In the genomic region with DNA sequence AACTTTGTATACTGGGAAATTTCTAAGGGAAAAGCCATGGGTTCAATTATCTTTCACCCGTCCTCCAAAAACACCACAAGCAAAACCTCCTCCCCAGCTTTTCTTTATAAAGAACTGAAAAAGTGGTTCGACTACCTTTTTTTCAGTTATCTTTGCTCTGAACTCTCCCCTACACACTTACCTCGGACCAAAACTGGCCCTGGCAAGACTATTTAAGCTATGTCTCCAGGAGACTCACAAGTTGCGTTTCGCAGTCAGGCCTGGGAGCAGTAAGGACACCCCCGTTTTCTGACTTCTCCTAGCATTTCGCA, we compare ENCODE assay signal across 8 cellular contexts. TPM values are rescaled to one million over a fixed set of nuclear protein-coding genes. Genes with fewer than 3 reads are reported as not detected.
DNase-seq lines count a peak whose midpoint lies in the region; ATAC-seq and TF ChIP-seq lines count a peak whose summit lies in the region.

No MANE protein-coding gene starts in this region.

- no peaks in the 10 kb centered on the region for H3K9me2 ChIP-seq in Loucy (replicated peaks; ENCODE audit: low read depth, low read length)

- ATAC-seq in GM19023 (IDR thresholded peaks at IDR 0.05; ENCODE audit: unreplicated experiment) (peak; percentile 4), GM18520 (IDR thresholded peaks at IDR 0.05; ENCODE audit: unreplicated experiment) (no peak), GM21390 (IDR thresholded peaks at IDR 0.05; ENCODE audit: unreplicated experiment) (no peak), HG02885 (IDR thresholded peaks at IDR 0.05; ENCODE audit: poor library complexity, unreplicated experiment) (no peak), GM21381 (IDR thresholded peaks at IDR 0.05; ENCODE audit: unreplicated experiment) (no peak)

- peaks cover 48% of the 10 kb centered on the region for H4K20me1 ChIP-seq in Loucy (ENCODE audit: insufficient read depth, low read length, poor library complexity, severe bottlenecking)

- no peaks in the 10 kb centered on the region for H3K27me3 ChIP-seq in Loucy (ENCODE audit: insufficient read depth, low read length, poor library complexity, severe bottlenecking)
- no peaks in the 10 kb centered on the region for H3K27me3 ChIP-seq in effector memory CD4-positive, alpha-beta T cell (replicated peaks; ENCODE audit: control insufficient read depth, insufficient read depth, low read length, poor library complexity, severe bottlenecking)
- H3K27me3 ChIP-seq in neuronal stem cell (ENCODE audit: control insufficient read depth in 3 of 3, insufficient read depth in 3 of 3, low read depth in 1 of 3, low read length in 3 of 3), result no peaks in the 10 kb centered on the region

- peak overlapping the region; percentile 52; the same call in 1 of the 2 replicates for H2AFZ ChIP-seq in Loucy (ENCODE audit: low read length)
- peak overlapping the region; percentile 78 for H2AFZ ChIP-seq in neuronal stem cell (ENCODE audit: low read length)

- H3K4me3 ChIP-seq in Loucy (ENCODE audit: low read length, poor library complexity, severe bottlenecking), result peak overlapping the region; percentile 85
- H3K4me3 ChIP-seq in effector memory CD4-positive, alpha-beta T cell (ENCODE audit: insufficient read depth, low read depth, low read length, poor library complexity, severe bottlenecking), result peak overlapping the region; percentile 82
- peak overlapping the region; percentile 70 to 93 for H3K4me3 ChIP-seq in neuronal stem cell (ENCODE audit: low read length in 2 of 2)

- peaks cover 60% of the 10 kb centered on the region for H3K79me2 ChIP-seq in Loucy (ENCODE audit: insufficient read depth, low read length)

- H4K91ac ChIP-seq in neuronal stem cell (ENCODE audit: low read depth, low read length, poor library complexity), result no peak overlapping the region

- H3K14ac ChIP-seq in neuronal stem cell (ENCODE audit: low read length), result peak overlapping the region; percentile 75

- H3F3A ChIP-seq in Loucy (ENCODE audit: low read depth), result no peaks in the 10 kb centered on the region

- no peak overlapping the region for H3K4ac ChIP-seq in neuronal stem cell (ENCODE audit: low read length)

- H2BK12ac ChIP-seq in neuronal stem cell (ENCODE audit: low read length), result no peak overlapping the region

- TF ChIP-seq CTCF in Loucy (conservative IDR thresholded peaks at IDR 0.05; ENCODE audit: low read length), result no peak

- peak overlapping the region; percentile 86 for H3K27ac ChIP-seq in effector memory CD4-positive, alpha-beta T cell (ENCODE audit: insufficient read depth, low read length, poor library complexity, severe bottlenecking)
- no peak overlapping the region for H3K27ac ChIP-seq in neuronal stem cell (replicated peaks; ENCODE audit: low read length)

- H3K23ac ChIP-seq in neuronal stem cell (ENCODE audit: low read depth, low read length, poor library complexity), result no peak overlapping the region

- no peak for DNase-seq in effector memory CD4-positive, alpha-beta T cell
- no peak for DNase-seq in neuronal stem cell (ENCODE audit: low spot score)

- H2BK15ac ChIP-seq in neuronal stem cell (ENCODE audit: low read length), result no peak overlapping the region

- H2AK5ac ChIP-seq in neuronal stem cell (ENCODE audit: low read depth, low read length), result peak overlapping the region; percentile 98

- H3K4me1 ChIP-seq in Loucy (ENCODE audit: insufficient read depth, low read length, poor library complexity, severe bottlenecking) (peaks cover 41% of the 10 kb centered on the region), neuronal stem cell (ENCODE audit: control insufficient read depth in 2 of 2, insufficient read depth in 1 of 2, low read depth in 1 of 2, low read length in 2 of 2) (peaks cover 1 to 2% of the 10 kb centered on the region in 2 donors)
- H3K4me1 ChIP-seq in effector memory CD4-positive, alpha-beta T cell (ENCODE audit: control insufficient read depth, insufficient read depth, low read length, poor library complexity, severe bottlenecking), result peaks cover 13% of the 10 kb centered on the region

- H3K18ac ChIP-seq in neuronal stem cell (ENCODE audit: low read length), result peak overlapping the region; percentile 90

- peak overlapping the region; percentile 92 for H3K9ac ChIP-seq in Loucy (ENCODE audit: low read depth, low read length, poor library complexity, severe bottlenecking)
- H3K9ac ChIP-seq in neuronal stem cell (ENCODE audit: low read depth, low read length, poor library complexity), result peak overlapping the region; percentile 95

- no peak overlapping the region for H2BK5ac ChIP-seq in neuronal stem cell (ENCODE audit: low read length)

- no peak overlapping the region for H4K8ac ChIP-seq in neuronal stem cell (ENCODE audit: low read depth, low read length)

- WGBS in neuronal stem cell (ENCODE audit: extremely low coverage in 2 of 2, insufficient read length in 2 of 2, insufficient replicate concordance in 1 of 2), 2 donors, result no CpG with 5 or more reads among the region's 7 CpGs

- H3K9me3 ChIP-seq in Loucy (ENCODE audit: insufficient read depth, low read depth, low read length), result no peaks in the 10 kb centered on the region
- H3K9me3 ChIP-seq in effector memory CD4-positive, alpha-beta T cell (ENCODE audit: control insufficient read depth, low read length), result no peaks in the 10 kb centered on the region
- H3K9me3 ChIP-seq in neuronal stem cell (replicated peaks in 1 of 2; ENCODE audit: control insufficient read depth in 2 of 2, insufficient read depth in 1 of 2, low read depth in 1 of 2, low read length in 2 of 2), result no peaks in the 10 kb centered on the region

- H3K4me2 ChIP-seq in Loucy (ENCODE audit: low read depth, low read length, poor library complexity, severe bottlenecking) (peak overlapping the region; percentile 99), neuronal stem cell (ENCODE audit: insufficient read depth, low read length, poor library complexity, severe bottlenecking) (peak overlapping the region; percentile 66)

- peaks cover 3% of the 10 kb centered on the region for H3K79me1 ChIP-seq in neuronal stem cell (ENCODE audit: low read depth, low read length)

- H2BK120ac ChIP-seq in neuronal stem cell (ENCODE audit: low read depth, low read length), result no peak overlapping the region

- no peaks in the 10 kb centered on the region for H3K36me3 ChIP-seq in Loucy (ENCODE audit: insufficient read depth, low read length)
- no peaks in the 10 kb centered on the region for H3K36me3 ChIP-seq in effector memory CD4-positive, alpha-beta T cell (ENCODE audit: control insufficient read depth, insufficient read depth, low read length)
- H3K36me3 ChIP-seq in neuronal stem cell (replicated peaks in 1 of 2; ENCODE audit: control insufficient read depth in 2 of 2, insufficient read depth in 2 of 2, low read length in 2 of 2), result peaks cover 0 to 6% of the 10 kb centered on the region in 2 donors

RNA-seq across cellular contexts. Expression of a gene that starts 0.6 kb away (rescaled TPM):
- polyA plus RNA-seq in neuronal stem cell (2013, experiment 1 of 2), result 78.2 TPM
- 78.6 TPM for polyA plus RNA-seq in neuronal stem cell (2013, experiment 2 of 2)

RNA-seq across cellular contexts. Expression of a gene that starts 15.3 kb away (rescaled TPM):
- polyA plus RNA-seq in neuronal stem cell (2013, experiment 1 of 2), result 11.9 TPM
- polyA plus RNA-seq in neuronal stem cell (2013, experiment 2 of 2), result 11.3 TPM
